Comparison of ENCODE assay signal across 21 cellular contexts in genomic region chr4:46986922-46987638, GRCh38.
DNase-seq lines count a peak whose midpoint lies in the region; ATAC-seq and TF ChIP-seq lines count a peak whose summit lies in the region.
"Had no signal": no experiment of that assay in that cellular context is flagged by ENCODE, and none has a peak within 500 bp of the region (broad histone marks: within the 10 kb centered on the region; RNA-seq: fewer than 3 reads in every experiment).

No MANE protein-coding gene starts in this region.

- intact Hi-C loops in tibial artery (cut with DNase I; ENCODE audit: low total_unique reads) = no loop called here

- no peaks in the 10 kb centered on the region for H3K36me3 ChIP-seq in tibial artery
- H3K36me3 ChIP-seq: BLaER1 treated with 17β-estradiol and CSF1 and Interleukin-3, amounts not matched to agents 10 nM and 100 nM; HAP-1; SJCRH30 had no signal

- H3K27ac ChIP-seq in coronary artery (peak overlapping the region in 1 of 2 donors; percentile 49), tibial artery (no peak overlapping the region)
- H3K27ac ChIP-seq: 22Rv1; BLaER1 treated with 17β-estradiol and CSF1 and Interleukin-3, amounts not matched to agents 10 nM and 100 nM; RWPE1; SJCRH30 had no signal

- no peaks in the 10 kb centered on the region for H3K9me3 ChIP-seq in tibial artery
- H3K9me3 ChIP-seq: HAP-1, SJCRH30 had no signal

- ATAC-seq in GM19463 (IDR thresholded peaks at IDR 0.05; ENCODE audit: unreplicated experiment) = peak; percentile 44
- ATAC-seq: GM23338, T-cell had no signal

- TF ChIP-seq CTCF in coronary artery (IDR thresholded peaks at IDR 0.05) (no peak), tibial artery (IDR thresholded peaks at IDR 0.05) (no peak)

- no peaks in the 10 kb centered on the region for H3K4me1 ChIP-seq in tibial artery
- H3K4me1 ChIP-seq: BLaER1 treated with 17β-estradiol and CSF1 and Interleukin-3, amounts not matched to agents 10 nM and 100 nM; HAP-1; SJCRH30 had no signal

- H3K27me3 ChIP-seq in tibial artery = no peaks in the 10 kb centered on the region
- H3K27me3 ChIP-seq: BLaER1 treated with 17β-estradiol and CSF1 and Interleukin-3, amounts not matched to agents 10 nM and 100 nM; SJCRH30 had no signal

- DNase-seq in NOMO-1 treated with DMSO at 0.1 percent for 48 hours (lab: John Stamatoyannopoulos, UW; ENCODE audit: unreplicated experiment) = peak; percentile 31
- DNase-seq in NOMO-1 treated with dmso at 0.1 percent for 144 hours (lab: John Stamatoyannopoulos, UW; ENCODE audit: unreplicated experiment) = no peak
- peak; percentile 35 for DNase-seq in MV-4-11 (lab: John Stamatoyannopoulos, UW)
- DNase-seq in coronary artery (ENCODE audit: low spot score) = no peak
- DNase-seq in stimulated activated CD4-positive, alpha-beta T cell treated with anti-CD3 and anti-CD28 coated beads, Interleukin-12 subunit alpha, Interleukin-12 subunit beta, amount 100 ng/mL, for 4 hours = no peak
- DNase-seq in tibial artery = no peak
- DNase-seq in iPS-NIHi11 (ENCODE audit: low spot score) = no peak
- DNase-seq: CD4-positive, alpha-beta memory T cell; DND-41; KBM-7; NCI-H187; NCI-H446; NCI-H526 treated with DMSO at 0.1 percent for 48 hours; SJCRH30; T-cell had no signal

- H3K4me3 ChIP-seq in coronary artery (peak overlapping the region; percentile 17), tibial artery (no peak overlapping the region)
- H3K4me3 ChIP-seq: BLaER1 treated with 17β-estradiol and CSF1 and Interleukin-3, amounts not matched to agents 10 nM and 100 nM; GM23338; HAP-1; SJCRH30 had no signal

Comparison
In these comparisons a context has a peak if more than half of its experiments do, and no peak if none do; other contexts are left out.
1. DNase-seq: peak in NOMO-1 treated with DMSO at 0.1 percent for 48 hours (single experiment) and MV-4-11 (single experiment); none in NOMO-1 treated with dmso at 0.1 percent for 144 hours (single experiment), coronary artery (single experiment), stimulated activated CD4-positive, alpha-beta T cell treated with anti-CD3 and anti-CD28 coated beads, Interleukin-12 subunit alpha, Interleukin-12 subunit beta, amount 100 ng/mL, for 4 hours (single experiment), tibial artery (0 of 2) and iPS-NIHi11 (single experiment).